Comparison of ENCODE assay signal across 15 cellular contexts in genomic region chr9:90900130-90900529, GRCh38.
DNase-seq lines count a peak whose midpoint lies in the region; TF ChIP-seq lines count a peak whose summit lies in the region.
"Had no signal": no experiment of that assay in that cellular context is flagged by ENCODE, and none has a peak within 500 bp of the region (broad histone marks: within the 10 kb centered on the region; RNA-seq: fewer than 3 reads in every experiment).

No MANE protein-coding gene starts in this region.

- peaks cover 14% of the 10 kb centered on the region for H3K9me3 Mint-ChIP-seq in nephron
- H3K9me3 Mint-ChIP-seq in Calu3 (ENCODE audit: low read depth, unreplicated experiment): peaks cover 11% of the 10 kb centered on the region
- H3K9me3 Mint-ChIP-seq in T-helper 2 cell treated with Interferon-gamma antibody and Interleukin-4, amounts not matched to agents 5 μg/mL and 100 μg/mL, for 36 hours: no peaks in the 10 kb centered on the region
- H3K9me3 Mint-ChIP-seq: activated CD8-positive, alpha-beta T cell treated with anti-CD3 and anti-CD28 coated beads for 36 hours had no signal

- peaks cover 15% of the 10 kb centered on the region for H3K9me3 ChIP-seq in AG04450 (ENCODE audit: control insufficient read depth, insufficient read depth, low read length)
- H3K9me3 ChIP-seq: tibial artery had no signal

- TF ChIP-seq EP300 in Ishikawa (IDR thresholded peaks at IDR 0.05; ENCODE audit: borderline replicate concordance): no peak

- peaks cover 13% of the 10 kb centered on the region for H3K4me1 Mint-ChIP-seq in nephron
- no peaks in the 10 kb centered on the region for H3K4me1 Mint-ChIP-seq in Calu3 (ENCODE audit: low read depth, unreplicated experiment)
- H3K4me1 Mint-ChIP-seq in T-helper 2 cell treated with Interferon-gamma antibody and Interleukin-4, amounts not matched to agents 5 μg/mL and 100 μg/mL, for 36 hours (ENCODE audit: low read depth): no peaks in the 10 kb centered on the region

- intact Hi-C loops in Calu3 (cut with micrococcal nuclease; ENCODE audit: unreplicated experiment): no loop called here

- DNase-seq in AG04450 (ENCODE audit: low read depth, low spot score): no peak
- peak; percentile 12 for DNase-seq in fibroblast of the aortic adventitia (ENCODE audit: low read depth)
- DNase-seq in anterior cingulate cortex (lab: John Stamatoyannopoulos, UW): no peak
- DNase-seq in Calu3: no peak
- no peak for DNase-seq in T-helper 2 cell treated with Interferon-gamma antibody and Interleukin-4, amounts not matched to agents 5 μg/mL and 100 μg/mL, for 36 hours (ENCODE audit: low spot score)
- DNase-seq in NCI-H2081 treated with DMSO at 0.1 percent for 48 hours (lab: John Stamatoyannopoulos, UW): no peak
- DNase-seq: activated CD8-positive, alpha-beta T cell treated with anti-CD3 and anti-CD28 coated beads for 36 hours; activated gamma-delta T cell; body of pancreas; mammary epithelial cell; NCI-H187; tibial artery had no signal

- H3K27ac ChIP-seq in AG04450 (ENCODE audit: low read depth, low read length): no peak overlapping the region
- H3K27ac ChIP-seq: body of pancreas, KMS-11, tibial artery had no signal

- H3K27me3 Mint-ChIP-seq in nephron (ENCODE audit: low read depth) (peaks cover 6% of the 10 kb centered on the region), Calu3 (ENCODE audit: unreplicated experiment) (no peaks in the 10 kb centered on the region)
- peaks cover 2% of the 10 kb centered on the region for H3K27me3 Mint-ChIP-seq in T-helper 2 cell treated with Interferon-gamma antibody and Interleukin-4, amounts not matched to agents 5 μg/mL and 100 μg/mL, for 36 hours (ENCODE audit: low read depth)
- H3K27me3 Mint-ChIP-seq: activated CD8-positive, alpha-beta T cell treated with anti-CD3 and anti-CD28 coated beads for 36 hours had no signal

- BruUV-seq in Calu3 (replicated peaks; lab: Mats Ljungman, UMichigan): no TSS peak

- H3K4me3 ChIP-seq in AG04450 (ENCODE audit: low read depth, low read length): no peak overlapping the region
- no peak overlapping the region for H3K4me3 ChIP-seq in fibroblast of the aortic adventitia (ENCODE audit: low read depth, low read length)
- H3K4me3 ChIP-seq: body of pancreas, tibial artery had no signal

- H3K4me3 Mint-ChIP-seq in nephron (no peak overlapping the region), Calu3 (ENCODE audit: low read depth, unreplicated experiment) (no peak overlapping the region)
- H3K4me3 Mint-ChIP-seq in T-helper 2 cell treated with Interferon-gamma antibody and Interleukin-4, amounts not matched to agents 5 μg/mL and 100 μg/mL, for 36 hours: no peak overlapping the region
- H3K4me3 Mint-ChIP-seq: activated CD8-positive, alpha-beta T cell treated with anti-CD3 and anti-CD28 coated beads for 36 hours had no signal

- H3K36me3 Mint-ChIP-seq in nephron (ENCODE audit: low read depth) (peaks cover 22% of the 10 kb centered on the region), Calu3 (ENCODE audit: insufficient read depth, unreplicated experiment) (no peaks in the 10 kb centered on the region)
- no peaks in the 10 kb centered on the region for H3K36me3 Mint-ChIP-seq in T-helper 2 cell treated with Interferon-gamma antibody and Interleukin-4, amounts not matched to agents 5 μg/mL and 100 μg/mL, for 36 hours (ENCODE audit: low read depth)

- POLR2A ChIA-PET in AG04450 (lab: Yijun Ruan, JAX): no interaction called here

- peak; percentile 47 for TF ChIP-seq CTCF in AG04450 (IDR thresholded peaks at IDR 0.05; ENCODE audit: low read depth, low read length)
- TF ChIP-seq CTCF in fibroblast of the aortic adventitia (IDR thresholded peaks at IDR 0.05; ENCODE audit: insufficient read depth, low read length): peak; percentile 23
- TF ChIP-seq CTCF in nephron (IDR thresholded peaks at IDR 0.05; ENCODE audit: unreplicated experiment in 3 of 3): peak in 2 of 3 experiments; percentile 12 to 25
- TF ChIP-seq CTCF in Calu3 (IDR thresholded peaks at IDR 0.05; ENCODE audit: unreplicated experiment): no peak

- H3K27me3 ChIP-seq in AG04450 (ENCODE audit: control insufficient read depth, insufficient read depth, low read length): peaks cover 3% of the 10 kb centered on the region
- H3K27me3 ChIP-seq: body of pancreas, tibial artery had no signal

- H3K27ac Mint-ChIP-seq in nephron (no peak overlapping the region), Calu3 (ENCODE audit: unreplicated experiment) (no peak overlapping the region)
- no peak overlapping the region for H3K27ac Mint-ChIP-seq in T-helper 2 cell treated with Interferon-gamma antibody and Interleukin-4, amounts not matched to agents 5 μg/mL and 100 μg/mL, for 36 hours
- H3K27ac Mint-ChIP-seq: activated CD8-positive, alpha-beta T cell treated with anti-CD3 and anti-CD28 coated beads for 36 hours had no signal

- CTCF ChIA-PET in AG04450 (lab: Charles Lee) (interaction anchor here (1.1 kb wide), 1 partner anchor 12 kb away, joined by 3 read pairs; no protein-coding TSS in a partner anchor), Calu3 (lab: Charles Lee) (no interaction called here)

- TF ChIP-seq RAD21 in Ishikawa (IDR thresholded peaks at IDR 0.05; ENCODE audit: low read depth): no peak

TF ChIP-seq in Ishikawa, 13 proteins besides CTCF, POLR2A, EP300 and RAD21:
- no peak for TF ChIP-seq EGR1 (IDR thresholded peaks at IDR 0.05)
- TF ChIP-seq NFIC (IDR thresholded peaks at IDR 0.05): no peak
- TF ChIP-seq CREB1 (IDR thresholded peaks at IDR 0.05; ENCODE audit: low read depth): no peak
- peak; percentile 68 for TF ChIP-seq TEAD4 (IDR thresholded peaks at IDR 0.05)
